ENCODE assay signal across 9 cellular contexts in the genomic region with DNA sequence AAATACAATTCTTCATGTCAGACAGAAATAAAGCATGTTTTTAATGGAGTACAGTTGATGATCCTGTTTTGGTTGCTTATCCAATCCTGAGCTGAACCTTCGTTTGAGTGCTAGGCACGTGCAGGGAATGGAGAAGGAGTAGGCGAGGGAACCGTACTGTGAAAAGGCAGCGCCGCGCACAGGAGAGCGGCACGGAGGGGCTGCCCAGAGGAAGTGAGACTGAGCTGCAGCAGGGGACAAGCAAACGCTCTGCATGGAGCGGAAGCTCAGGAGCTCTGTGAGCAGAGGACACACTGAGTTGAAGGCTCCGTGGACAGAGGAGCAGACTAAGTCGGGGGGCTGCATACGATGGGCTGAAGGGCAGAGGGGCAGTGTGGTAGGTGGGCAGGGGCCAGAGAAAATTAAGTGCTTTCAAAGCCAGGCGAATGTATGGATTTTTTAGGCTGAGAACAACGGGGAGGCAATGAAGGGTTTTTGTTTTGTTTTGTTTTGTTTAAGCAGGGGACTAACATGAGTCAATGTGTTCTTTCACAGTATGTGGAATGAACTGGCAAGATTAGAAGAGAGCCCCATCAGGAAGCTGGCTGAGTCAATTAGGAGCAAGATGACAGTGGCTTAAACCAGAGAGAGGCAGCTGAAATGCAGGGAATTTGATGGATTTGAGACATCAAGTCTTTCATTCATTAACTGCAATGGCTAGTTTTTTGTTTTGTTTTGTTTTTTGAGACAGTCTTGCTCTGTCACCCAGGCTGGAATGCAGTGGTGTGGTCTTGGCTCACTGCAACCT. TPM values are rescaled to one million over a fixed set of nuclear protein-coding genes. Genes with fewer than 3 reads are reported as not detected.
DNase-seq lines count a peak whose midpoint lies in the region; ATAC-seq, FAIRE-seq and TF ChIP-seq lines count a peak whose summit lies in the region.
"Had no signal": no experiment of that assay in that cellular context is flagged by ENCODE, and none has a peak within 500 bp of the region (broad histone marks: within the 10 kb centered on the region; RNA-seq: fewer than 3 reads in every experiment).

No MANE protein-coding gene starts in this region.

- H4K91ac ChIP-seq in neuronal stem cell (ENCODE audit: low read depth, low read length, poor library complexity) = no peak overlapping the region

- no peak overlapping the region for H2AK5ac ChIP-seq in neuronal stem cell (ENCODE audit: low read depth, low read length)

- no peaks in the 10 kb centered on the region for H3K79me1 ChIP-seq in neuronal stem cell (ENCODE audit: low read depth, low read length)

- no peak overlapping the region for H2BK5ac ChIP-seq in neuronal stem cell (ENCODE audit: low read length)

- TF ChIP-seq CTCF in bronchial epithelial cell (IDR thresholded peaks at IDR 0.05; ENCODE audit: insufficient read depth, low read length, severe bottlenecking) = no peak
- TF ChIP-seq CTCF in PC-9 (conservative IDR thresholded peaks at IDR 0.05) = no peak

- peaks cover 1% of the 10 kb centered on the region for H3K36me3 ChIP-seq in bronchial epithelial cell (ENCODE audit: control insufficient read depth, insufficient read depth, low read length)
- H3K36me3 ChIP-seq in neuronal stem cell (replicated peaks in 1 of 2; ENCODE audit: control insufficient read depth in 2 of 2, insufficient read depth in 2 of 2, low read length in 2 of 2) = peaks cover 1 to 42% of the 10 kb centered on the region in 2 donors
- no peaks in the 10 kb centered on the region for H3K36me3 ChIP-seq in PC-9 (ENCODE audit: low read depth)

- H3K4me3 ChIP-seq in bronchial epithelial cell (ENCODE audit: low read depth, low read length) = no peak overlapping the region
- H3K4me3 ChIP-seq in neuronal stem cell (ENCODE audit: low read length in 2 of 2) = no peak overlapping the region
- no peak overlapping the region for H3K4me3 ChIP-seq in PC-9

- FAIRE-seq in bronchial epithelial cell (lab: Jason Lieb, UNC) = no peak

- H3K9me3 ChIP-seq in neuronal stem cell (replicated peaks in 1 of 2; ENCODE audit: control insufficient read depth in 2 of 2, insufficient read depth in 1 of 2, low read depth in 1 of 2, low read length in 2 of 2) (no peaks in the 10 kb centered on the region), PC-9 (ENCODE audit: insufficient read depth, low read depth) (no peaks in the 10 kb centered on the region)

- H3K14ac ChIP-seq in neuronal stem cell (ENCODE audit: low read length) = no peak overlapping the region

- H3K27ac Mint-ChIP-seq in activated T-cell treated with anti-CD3 and anti-CD28 coated beads, Interleukin-2, amount 50 U/mL, for 24 hours = peak overlapping the region; percentile 63

- no peak overlapping the region for H4K8ac ChIP-seq in neuronal stem cell (ENCODE audit: low read depth, low read length)

- WGBS in neuronal stem cell (ENCODE audit: extremely low coverage in 2 of 2, insufficient read length in 2 of 2, insufficient replicate concordance in 1 of 2), 2 donors = no CpG with 5 or more reads among the region's 16 CpGs

- intact Hi-C loops in PC-9 (cut with micrococcal nuclease; ENCODE audit: unreplicated experiment) = no loop called here

- H3K4me1 ChIP-seq in neuronal stem cell (ENCODE audit: control insufficient read depth in 2 of 2, insufficient read depth in 1 of 2, low read depth in 1 of 2, low read length in 2 of 2) = peaks cover 0 to 4% of the 10 kb centered on the region in 2 donors
- H3K4me1 ChIP-seq in PC-9 (replicated peaks; ENCODE audit: insufficient read depth) = no peaks in the 10 kb centered on the region

- no peaks in the 10 kb centered on the region for H3F3A ChIP-seq in PC-9 (ENCODE audit: insufficient read depth, low read depth)

- peaks cover 80% of the 10 kb centered on the region for H3K36me3 Mint-ChIP-seq in activated T-cell treated with anti-CD3 and anti-CD28 coated beads, Interleukin-2, amount 50 U/mL, for 24 hours (ENCODE audit: low read depth)

- H3K4ac ChIP-seq in neuronal stem cell (ENCODE audit: low read length) = no peak overlapping the region

- H2BK120ac ChIP-seq in neuronal stem cell (ENCODE audit: low read depth, low read length) = no peak overlapping the region

- CTCF ChIA-PET in PC-9 (lab: Charles Lee) = no interaction called here

- peaks cover 9% of the 10 kb centered on the region for H3K4me1 Mint-ChIP-seq in activated T-cell treated with anti-CD3 and anti-CD28 coated beads, Interleukin-2, amount 50 U/mL, for 24 hours (ENCODE audit: low read depth)

- no peaks in the 10 kb centered on the region for H3K9me3 Mint-ChIP-seq in activated T-cell treated with anti-CD3 and anti-CD28 coated beads, Interleukin-2, amount 50 U/mL, for 24 hours

- no peak overlapping the region for H3K4me3 Mint-ChIP-seq in activated T-cell treated with anti-CD3 and anti-CD28 coated beads, Interleukin-2, amount 50 U/mL, for 24 hours

- peak overlapping the region; percentile 5 for H3K18ac ChIP-seq in neuronal stem cell (ENCODE audit: low read length)

- H3K23ac ChIP-seq in neuronal stem cell (ENCODE audit: low read depth, low read length, poor library complexity) = no peak overlapping the region

- H3K9ac ChIP-seq in neuronal stem cell (ENCODE audit: low read depth, low read length, poor library complexity) = no peak overlapping the region

- no peak overlapping the region for H2AFZ ChIP-seq in neuronal stem cell (ENCODE audit: low read length)
- no peak overlapping the region for H2AFZ ChIP-seq in PC-9

- no peaks in the 10 kb centered on the region; the same call in 1 of the 2 replicates for H3K9me2 ChIP-seq in PC-9 (ENCODE audit: insufficient read depth)

- H3K27ac ChIP-seq in neuronal stem cell (replicated peaks; ENCODE audit: low read length) (peak overlapping the region; percentile 8), PC-9 (no peak overlapping the region)
- H3K27ac ChIP-seq: C4-2B had no signal

- H4K20me1 ChIP-seq in PC-9 (ENCODE audit: insufficient read depth) = no peaks in the 10 kb centered on the region

- H2BK15ac ChIP-seq in neuronal stem cell (ENCODE audit: low read length) = no peak overlapping the region

- no peaks in the 10 kb centered on the region for H3K79me2 ChIP-seq in PC-9 (ENCODE audit: low read depth)

- no peaks in the 10 kb centered on the region for H3K27me3 Mint-ChIP-seq in activated T-cell treated with anti-CD3 and anti-CD28 coated beads, Interleukin-2, amount 50 U/mL, for 24 hours

- H3K27me3 ChIP-seq in bronchial epithelial cell (ENCODE audit: control insufficient read depth, insufficient read depth, low read length) (no peaks in the 10 kb centered on the region), neuronal stem cell (ENCODE audit: control insufficient read depth in 3 of 3, insufficient read depth in 3 of 3, low read depth in 1 of 3, low read length in 3 of 3) (no peaks in the 10 kb centered on the region), PC-9 (ENCODE audit: insufficient read depth, low read depth) (no peaks in the 10 kb centered on the region)

- H3K4me2 ChIP-seq in neuronal stem cell (ENCODE audit: insufficient read depth, low read length, poor library complexity, severe bottlenecking) (no peak overlapping the region), PC-9 (no peak overlapping the region)

- H2BK12ac ChIP-seq in neuronal stem cell (ENCODE audit: low read length) = no peak overlapping the region

- BruUV-seq in PC-9 (replicated peaks; lab: Mats Ljungman, UMichigan) = no TSS peak

- POLR2A ChIA-PET in PC-9 (lab: Charles Lee; ENCODE audit: unreplicated experiment) = no interaction called here

- ATAC-seq in HG03280 (IDR thresholded peaks at IDR 0.05; ENCODE audit: unreplicated experiment) = peak; percentile 93
- no peak for ATAC-seq in GM18868 (IDR thresholded peaks at IDR 0.05; ENCODE audit: unreplicated experiment)

- no peak for DNase-seq in activated T-cell treated with anti-CD3 and anti-CD28 coated beads, Interleukin-2, amount 50 U/mL, for 24 hours
- no peak for DNase-seq in activated T-cell treated with anti-CD3 and anti-CD28 coated beads, Interleukin-2, amount 50 U/mL, for 1 hour
- DNase-seq in bronchial epithelial cell (ENCODE audit: low read depth) (peak; percentile 81), neuronal stem cell (ENCODE audit: low spot score) (peak; percentile 15), PC-9 (no peak), D341Med (ENCODE audit: low spot score) (no peak)

RNA-seq across cellular contexts. Expression of a gene that starts 23.8 kb away (rescaled TPM):
- total RNA-seq in bronchial epithelial cell = 21.6 and 23.0 TPM in 2 replicates
- 31.2 TPM for polyA plus RNA-seq in neuronal stem cell (2013, experiment 1 of 2)
- 30.8 TPM for polyA plus RNA-seq in neuronal stem cell (2013, experiment 2 of 2)
- total RNA-seq in PC-9 (2021) = 18.8 and 21.7 TPM in 2 replicates

RNA-seq across cellular contexts. Expression of a gene that starts 48.3 kb away (rescaled TPM):
- 5.4 and 11.1 TPM in 2 replicates for total RNA-seq in bronchial epithelial cell
- polyA plus RNA-seq in neuronal stem cell (2013, experiment 1 of 2) = 12.7 TPM
- 12.6 TPM for polyA plus RNA-seq in neuronal stem cell (2013, experiment 2 of 2)
- 4.6 and 5.6 TPM in 2 replicates for total RNA-seq in PC-9 (2021)

Comparison
In these comparisons a context has a peak if more than half of its experiments do, and no peak if none do; other contexts are left out.
1. DNase-seq: peak in bronchial epithelial cell (single experiment) and neuronal stem cell (single experiment); none in activated T-cell treated with anti-CD3 and anti-CD28 coated beads, Interleukin-2, amount 50 U/mL, for 24 hours (single experiment), activated T-cell treated with anti-CD3 and anti-CD28 coated beads, Interleukin-2, amount 50 U/mL, for 1 hour (single experiment), PC-9 (0 of 2) and D341Med (single experiment).